Comparison of ENCODE assay signal across 11 cellular contexts in the genomic region with DNA sequence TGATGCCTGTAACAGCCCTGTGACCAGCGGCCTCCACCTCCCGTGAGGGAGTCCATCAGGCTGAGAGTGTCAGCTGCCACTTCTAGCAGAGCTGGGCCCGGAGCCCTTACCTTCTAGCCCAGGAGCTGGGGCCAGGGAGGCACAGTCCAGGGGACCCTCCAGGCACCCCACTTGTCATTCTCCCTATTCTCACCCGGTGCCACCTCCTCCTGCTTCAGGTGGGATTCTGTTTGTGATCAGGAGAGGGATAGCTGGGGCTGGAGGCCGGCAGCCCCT. TPM values are rescaled to one million over a fixed set of nuclear protein-coding genes. Genes with fewer than 3 reads are reported as not detected.
DNase-seq lines count a peak whose midpoint lies in the region; ATAC-seq and TF ChIP-seq lines count a peak whose summit lies in the region.
"Had no signal": no experiment of that assay in that cellular context is flagged by ENCODE, and none has a peak within 500 bp of the region (broad histone marks: within the 10 kb centered on the region; RNA-seq: fewer than 3 reads in every experiment).

No MANE protein-coding gene starts in this region.

- peak overlapping the region; percentile 88 for H3K27ac ChIP-seq in CD4-positive, CD25-positive, alpha-beta regulatory T cell (ENCODE audit: insufficient read depth, low read length, poor library complexity, severe bottlenecking)
- H3K27ac ChIP-seq in effector memory CD4-positive, alpha-beta T cell (ENCODE audit: insufficient read depth, low read length, poor library complexity, severe bottlenecking) = peak overlapping the region; percentile 83
- no peak overlapping the region for H3K27ac ChIP-seq in neuronal stem cell (replicated peaks; ENCODE audit: low read length)
- H3K27ac ChIP-seq in foreskin keratinocyte = no peak overlapping the region

- no peaks in the 10 kb centered on the region for H3K9me3 ChIP-seq in CD4-positive, CD25-positive, alpha-beta regulatory T cell (ENCODE audit: control insufficient read depth in 2 of 2, low read length in 2 of 2)
- H3K9me3 ChIP-seq in Loucy (ENCODE audit: insufficient read depth, low read depth, low read length) = no peaks in the 10 kb centered on the region
- no peaks in the 10 kb centered on the region for H3K9me3 ChIP-seq in effector memory CD4-positive, alpha-beta T cell (ENCODE audit: control insufficient read depth, low read length)
- no peaks in the 10 kb centered on the region for H3K9me3 ChIP-seq in neuronal stem cell (replicated peaks in 1 of 2; ENCODE audit: control insufficient read depth in 2 of 2, insufficient read depth in 1 of 2, low read depth in 1 of 2, low read length in 2 of 2)

- H3K4me3 Mint-ChIP-seq in CD4-positive, CD25-positive, alpha-beta regulatory T cell = peak overlapping the region; percentile 97 to 100 (median 99)

- no peak overlapping the region for H2BK120ac ChIP-seq in neuronal stem cell (ENCODE audit: low read depth, low read length)

- ATAC-seq in CD4-positive, CD25-positive, alpha-beta regulatory T cell (ENCODE audit: low read depth in 2 of 2) = no peak
- ATAC-seq in GM21737 (IDR thresholded peaks at IDR 0.05; ENCODE audit: unreplicated experiment) (no peak), foreskin keratinocyte (no peak), HG02981 (IDR thresholded peaks at IDR 0.05; ENCODE audit: unreplicated experiment) (no peak)

- H3K4ac ChIP-seq in neuronal stem cell (ENCODE audit: low read length) = no peak overlapping the region

- H2AK5ac ChIP-seq in neuronal stem cell (ENCODE audit: low read depth, low read length) = peak overlapping the region; percentile 27

- no CpG with 5 or more reads among the region's 5 CpGs for WGBS in neuronal stem cell (ENCODE audit: extremely low coverage in 2 of 2, insufficient read length in 2 of 2, insufficient replicate concordance in 1 of 2), 2 donors

- no peak overlapping the region for H3K23ac ChIP-seq in neuronal stem cell (ENCODE audit: low read depth, low read length, poor library complexity)

- H3K36me3 Mint-ChIP-seq in CD4-positive, CD25-positive, alpha-beta regulatory T cell = peaks cover 47% of the 10 kb centered on the region

- H3K27ac Mint-ChIP-seq in CD4-positive, CD25-positive, alpha-beta regulatory T cell = peak overlapping the region; percentile 93 to 99 (median 99)

- peaks cover 87% of the 10 kb centered on the region for H3K79me2 ChIP-seq in Loucy (ENCODE audit: insufficient read depth, low read length)

- H3F3A ChIP-seq in Loucy (ENCODE audit: low read depth) = peaks cover 4% of the 10 kb centered on the region; the same call in 1 of the 2 replicates

- peak overlapping the region; percentile 97 for H3K4me3 ChIP-seq in CD4-positive, CD25-positive, alpha-beta regulatory T cell (ENCODE audit: low read depth, low read length)
- H3K4me3 ChIP-seq in Loucy (ENCODE audit: low read length, poor library complexity, severe bottlenecking) (peak overlapping the region; percentile 87), neuronal stem cell (ENCODE audit: low read length in 2 of 2) (no peak overlapping the region)
- peak overlapping the region; percentile 99 for H3K4me3 ChIP-seq in effector memory CD4-positive, alpha-beta T cell (ENCODE audit: insufficient read depth, low read depth, low read length, poor library complexity, severe bottlenecking)

- peaks cover 33% of the 10 kb centered on the region for H3K36me3 ChIP-seq in CD4-positive, CD25-positive, alpha-beta regulatory T cell (ENCODE audit: control insufficient read depth, insufficient read depth, low read length)
- no peaks in the 10 kb centered on the region for H3K36me3 ChIP-seq in Loucy (ENCODE audit: insufficient read depth, low read length)
- H3K36me3 ChIP-seq in effector memory CD4-positive, alpha-beta T cell (ENCODE audit: control insufficient read depth, insufficient read depth, low read length) = peaks cover 31% of the 10 kb centered on the region
- peaks cover 0 to 4% of the 10 kb centered on the region in 2 donors for H3K36me3 ChIP-seq in neuronal stem cell (replicated peaks in 1 of 2; ENCODE audit: control insufficient read depth in 2 of 2, insufficient read depth in 2 of 2, low read length in 2 of 2)

- peaks cover 11 to 75% (median 46%) of the 10 kb centered on the region in 4 donors for H3K4me1 Mint-ChIP-seq in CD4-positive, CD25-positive, alpha-beta regulatory T cell

- H4K8ac ChIP-seq in neuronal stem cell (ENCODE audit: low read depth, low read length) = no peak overlapping the region

- H3K9ac ChIP-seq in Loucy (ENCODE audit: low read depth, low read length, poor library complexity, severe bottlenecking) (peak overlapping the region; percentile 87), neuronal stem cell (ENCODE audit: low read depth, low read length, poor library complexity) (no peak overlapping the region)

- no peaks in the 10 kb centered on the region for H3K9me2 ChIP-seq in Loucy (replicated peaks; ENCODE audit: low read depth, low read length)

- H2BK5ac ChIP-seq in neuronal stem cell (ENCODE audit: low read length) = no peak overlapping the region

- peak overlapping the region; percentile 30 for H3K18ac ChIP-seq in neuronal stem cell (ENCODE audit: low read length)

- H3K4me2 ChIP-seq in Loucy (ENCODE audit: low read depth, low read length, poor library complexity, severe bottlenecking) (peak overlapping the region; percentile 94), neuronal stem cell (ENCODE audit: insufficient read depth, low read length, poor library complexity, severe bottlenecking) (no peak overlapping the region)

- H3K14ac ChIP-seq in neuronal stem cell (ENCODE audit: low read length) = no peak overlapping the region

- no peak overlapping the region for H2AFZ ChIP-seq in Loucy (ENCODE audit: low read length)
- no peak overlapping the region for H2AFZ ChIP-seq in neuronal stem cell (ENCODE audit: low read length)

- H4K91ac ChIP-seq in neuronal stem cell (ENCODE audit: low read depth, low read length, poor library complexity) = no peak overlapping the region

- H4K20me1 ChIP-seq in Loucy (ENCODE audit: insufficient read depth, low read length, poor library complexity, severe bottlenecking) = peaks cover 15% of the 10 kb centered on the region

- peaks cover 2% of the 10 kb centered on the region for H3K79me1 ChIP-seq in neuronal stem cell (ENCODE audit: low read depth, low read length)

- no peak overlapping the region for H2BK15ac ChIP-seq in neuronal stem cell (ENCODE audit: low read length)

- H3K9me3 Mint-ChIP-seq in CD4-positive, CD25-positive, alpha-beta regulatory T cell = peaks cover 0 to 8% (median 0%) of the 10 kb centered on the region in 7 donors

- no peak for DNase-seq in CD4-positive, CD25-positive, alpha-beta regulatory T cell
- DNase-seq in effector memory CD4-positive, alpha-beta T cell = no peak
- DNase-seq in neuronal stem cell (ENCODE audit: low spot score) (no peak), UCSD-AML1 (lab: John Stamatoyannopoulos, UW; ENCODE audit: unreplicated experiment) (no peak), foreskin keratinocyte (no peak)

- peaks cover 78% of the 10 kb centered on the region for H3K4me1 ChIP-seq in CD4-positive, CD25-positive, alpha-beta regulatory T cell (ENCODE audit: control insufficient read depth, insufficient read depth, low read length, poor library complexity, severe bottlenecking)
- H3K4me1 ChIP-seq in Loucy (ENCODE audit: insufficient read depth, low read length, poor library complexity, severe bottlenecking) (peaks cover 70% of the 10 kb centered on the region), neuronal stem cell (ENCODE audit: control insufficient read depth in 2 of 2, insufficient read depth in 1 of 2, low read depth in 1 of 2, low read length in 2 of 2) (peaks cover 30 to 31% of the 10 kb centered on the region in 2 donors), foreskin keratinocyte (peaks cover 4% of the 10 kb centered on the region)
- H3K4me1 ChIP-seq in effector memory CD4-positive, alpha-beta T cell (ENCODE audit: control insufficient read depth, insufficient read depth, low read length, poor library complexity, severe bottlenecking) = peaks cover 70% of the 10 kb centered on the region

- H3K27me3 ChIP-seq in CD4-positive, CD25-positive, alpha-beta regulatory T cell (ENCODE audit: control insufficient read depth, insufficient read depth, low read length) = no peaks in the 10 kb centered on the region
- no peaks in the 10 kb centered on the region for H3K27me3 ChIP-seq in Loucy (ENCODE audit: insufficient read depth, low read length, poor library complexity, severe bottlenecking)
- no peaks in the 10 kb centered on the region for H3K27me3 ChIP-seq in effector memory CD4-positive, alpha-beta T cell (replicated peaks; ENCODE audit: control insufficient read depth, insufficient read depth, low read length, poor library complexity, severe bottlenecking)
- H3K27me3 ChIP-seq in neuronal stem cell (ENCODE audit: control insufficient read depth in 3 of 3, insufficient read depth in 3 of 3, low read depth in 1 of 3, low read length in 3 of 3) = peaks cover 0 to 13% (median 0%) of the 10 kb centered on the region in 3 experiments
- no peaks in the 10 kb centered on the region for H3K27me3 ChIP-seq in foreskin keratinocyte

- no peaks in the 10 kb centered on the region for H3K27me3 Mint-ChIP-seq in CD4-positive, CD25-positive, alpha-beta regulatory T cell

- H2BK12ac ChIP-seq in neuronal stem cell (ENCODE audit: low read length) = no peak overlapping the region

- TF ChIP-seq CTCF in Loucy (conservative IDR thresholded peaks at IDR 0.05; ENCODE audit: low read length) (no peak), foreskin keratinocyte (conservative IDR thresholded peaks at IDR 0.05) (no peak)

RNA-seq across cellular contexts. Expression of gene RASA3, which starts 4.1 kb away (rescaled TPM):
- 265 TPM for total RNA-seq in CD4-positive, CD25-positive, alpha-beta regulatory T cell
- 100 to 1,000 TPM in 1 of 4 donors, 10 to 100 TPM in 3; 93.8 to 116 (median 99.6) TPM for polyA plus RNA-seq in CD4-positive, CD25-positive, alpha-beta regulatory T cell
- 9.5 TPM for polyA plus RNA-seq in neuronal stem cell (2013, experiment 1 of 2)
- polyA plus RNA-seq in neuronal stem cell (2013, experiment 2 of 2) = 8.9 TPM
- total RNA-seq in foreskin keratinocyte = 7.7 and 9.2 TPM in 2 replicates
- 4.1 and 4.8 TPM in 2 replicates for polyA plus RNA-seq in foreskin keratinocyte

RNA-seq across cellular contexts. Expression of gene CFAP97D2, which starts 50.8 kb away (rescaled TPM):
- total RNA-seq in CD4-positive, CD25-positive, alpha-beta regulatory T cell = not detected
- under 1 TPM in 2 of 4 donors, not detected in 2; 0.22 to 0.86 TPM for polyA plus RNA-seq in CD4-positive, CD25-positive, alpha-beta regulatory T cell
- polyA plus RNA-seq in neuronal stem cell (2013, experiment 1 of 2) = 0.22 TPM
- polyA plus RNA-seq in neuronal stem cell (2013, experiment 2 of 2) = 0.11 TPM
- total RNA-seq in foreskin keratinocyte = not detected in 2 replicates
- polyA plus RNA-seq in foreskin keratinocyte = not detected in 2 replicates
- total RNA-seq: G401, progenitor cell of endocrine pancreas, subcutaneous adipose tissue had no signal

Comparison
In these comparisons a context has a peak if more than half of its experiments do, and no peak if none do; other contexts are left out.
1. H3K27ac ChIP-seq: peak in CD4-positive, CD25-positive, alpha-beta regulatory T cell (single experiment) and effector memory CD4-positive, alpha-beta T cell (single experiment); none in neuronal stem cell (single experiment) and foreskin keratinocyte (single experiment).
2. H3K4me3 ChIP-seq: peak in CD4-positive, CD25-positive, alpha-beta regulatory T cell (single experiment), Loucy (single experiment) and effector memory CD4-positive, alpha-beta T cell (single experiment); none in neuronal stem cell (0 of 2).
3. RNA of gene RASA3, which starts 4.1 kb away (total RNA-seq): 265 TPM in CD4-positive, CD25-positive, alpha-beta regulatory T cell (single experiment); 7.7 to 9.2 TPM in foreskin keratinocyte; every median in the first group is over 10 times any median in the second.